ENCODE assay signal across 18 cellular contexts in genomic region chr6:54308677-54309315, GRCh38. TPM values are rescaled to one million over a fixed set of nuclear protein-coding genes. Genes with fewer than 3 reads are reported as not detected.
A peak's percentile ranks its signal among the peaks of the same experiment; 100 is the strongest.
DNase-seq lines count a peak whose midpoint lies in the region; ATAC-seq, FAIRE-seq and TF ChIP-seq lines count a peak whose summit lies in the region.
"Had no signal": no experiment of that assay in that cellular context is flagged by ENCODE, and none has a peak within 500 bp of the region (broad histone marks: within the 10 kb centered on the region; RNA-seq: fewer than 3 reads in every experiment).

No MANE protein-coding gene starts in this region.

- no peaks in the 10 kb centered on the region for H3K9me3 ChIP-seq in SK-N-SH
- H3K9me3 ChIP-seq: Caco-2 had no signal

- H3K9me2 ChIP-seq in SK-N-SH: no peaks in the 10 kb centered on the region

- H3K4me2 ChIP-seq in SK-N-SH: no peak overlapping the region

- no peaks in the 10 kb centered on the region for H4K20me1 ChIP-seq in SK-N-SH (ENCODE audit: insufficient read depth)

- no peak for TF ChIP-seq EP300 in SK-N-SH (IDR thresholded peaks at IDR 0.05; ENCODE audit: borderline replicate concordance in 1 of 2, low read depth in 1 of 2, low read length in 1 of 2)

- H3K27ac ChIP-seq in SK-N-SH (ENCODE audit: low read depth in 2 of 2, low read length in 1 of 2): no peak overlapping the region

- ATAC-seq in GM18870 (IDR thresholded peaks at IDR 0.05; ENCODE audit: unreplicated experiment): no peak
- ATAC-seq: PC-3, T-cell had no signal

- TF ChIP-seq CTCF in SK-N-SH (IDR thresholded peaks at IDR 0.05): no peak

- POLR2A ChIA-PET in SK-N-SH (lab: Yijun Ruan, JAX): no interaction called here

- no peaks in the 10 kb centered on the region for H3K36me3 ChIP-seq in SK-N-SH (replicated peaks in 1 of 2; ENCODE audit: control insufficient read depth in 1 of 2, insufficient read depth in 2 of 2, low read length in 1 of 2)

- no peak for DNase-seq in GM18507 (ENCODE audit: extremely low spot score, insufficient read length, low read depth)
- DNase-seq in SK-N-SH: no peak
- DNase-seq in kidney tubule cell (ENCODE audit: low spot score): peak; percentile 18
- peak; percentile 48 for DNase-seq in renal cortical epithelial cell (ENCODE audit: low read depth)
- DNase-seq in NCI-H1417 (lab: John Stamatoyannopoulos, UW): no peak
- no peak for DNase-seq in amniotic stem cell (lab: John Stamatoyannopoulos, UW)
- no peak for DNase-seq in NCI-H446 treated with DMSO at 0.1 percent for 48 hours (lab: John Stamatoyannopoulos, UW)
- DNase-seq: Caco-2; CD4-positive, CD25-positive, alpha-beta regulatory T cell; DMS79; H7; NCI-H1417 treated with DMSO at 0.1 percent for 48 hours; NCI-H2029 treated with DMSO at 0.1 percent for 48 hours; NCI-H510A; NCI-H774; PC-3; T-cell had no signal

- CTCF ChIA-PET in SK-N-SH (lab: Yijun Ruan, JAX): no interaction called here

- H3K9ac ChIP-seq in SK-N-SH: no peak overlapping the region

- H3F3A ChIP-seq in SK-N-SH (replicated peaks; ENCODE audit: insufficient read depth): no peaks in the 10 kb centered on the region

- H3K4me1 ChIP-seq in SK-N-SH (ENCODE audit: control insufficient read depth in 1 of 2, insufficient read depth in 2 of 2, low read depth in 1 of 2, low read length in 1 of 2): no peaks in the 10 kb centered on the region

- H3K27me3 ChIP-seq in SK-N-SH (ENCODE audit: insufficient read depth): no peaks in the 10 kb centered on the region

- TF ChIP-seq RAD21 in SK-N-SH (IDR thresholded peaks at IDR 0.05; ENCODE audit: low read length): no peak

- H2AFZ ChIP-seq in SK-N-SH (ENCODE audit: low read depth): peak overlapping the region; percentile 71

- H3K4me3 ChIP-seq in SK-N-SH (ENCODE audit: low read depth in 2 of 2, low read length in 1 of 2): no peak overlapping the region

- 30% methylated on average over 11 of the region's 11 CpGs for WGBS in SK-N-SH (ENCODE audit: low lambda C conversion rate)

- peak; percentile 59 for FAIRE-seq in GM18507 (lab: Jason Lieb, UNC)

- H3K79me2 ChIP-seq in SK-N-SH (ENCODE audit: insufficient read depth): no peaks in the 10 kb centered on the region

TF ChIP-seq in SK-N-SH, 30 proteins besides CTCF, POLR2A, EP300 and RAD21:
- TF ChIP-seq IRF3 (IDR thresholded peaks at IDR 0.05; ENCODE audit: low read depth, low read length) (no peak), RCOR1 (IDR thresholded peaks at IDR 0.05; ENCODE audit: low read length) (no peak), PBX3 (IDR thresholded peaks at IDR 0.05) (no peak), MAX (IDR thresholded peaks at IDR 0.05; ENCODE audit: low read depth) (no peak), NFIC (IDR thresholded peaks at IDR 0.05; ENCODE audit: borderline replicate concordance) (no peak), EZH2phosphoT487 (IDR thresholded peaks at IDR 0.05; ENCODE audit: borderline replicate concordance, low read depth) (no peak), TAF1 (IDR thresholded peaks at IDR 0.05; ENCODE audit: borderline replicate concordance, low read depth, low read length) (no peak)

RNA-seq across cellular contexts. Expression of gene TINAG, which starts 0.6 kb away (rescaled TPM):
- polyA plus RNA-seq in SK-N-SH (2012; rRNA removed): 0.13 and 0.29 TPM in 2 replicates
- 0.24 and 0.51 TPM in 2 replicates for polyA plus RNA-seq in SK-N-SH (2012; cell fraction: cytosol; rRNA removed)
- 0.14 and 0.25 TPM in 2 replicates for polyA plus RNA-seq in SK-N-SH (2012; cell fraction: nucleus; rRNA removed)
- 5.9 and 16.5 TPM in 2 replicates for total RNA-seq in renal cortical epithelial cell
- total RNA-seq: Caco-2; CD4-positive, CD25-positive, alpha-beta regulatory T cell; H7; PC-3; T-cell had no signal
- polyA plus RNA-seq: CD4-positive, CD25-positive, alpha-beta regulatory T cell had no signal

Comparison
In these comparisons a context has a peak if more than half of its experiments do, and no peak if none do; other contexts are left out.
1. DNase-seq: peak in kidney tubule cell (single experiment) and renal cortical epithelial cell (single experiment); none in GM18507 (single experiment), SK-N-SH (single experiment), NCI-H1417 (0 of 3), amniotic stem cell (single experiment) and NCI-H446 treated with DMSO at 0.1 percent for 48 hours (single experiment).